ENCODE assay signal across 24 cellular contexts in genomic region chr2:78890940-78891339, GRCh38.
"Had no signal": no experiment of that assay in that cellular context is flagged by ENCODE, and none has a peak within 500 bp of the region (broad histone marks: within the 10 kb centered on the region; RNA-seq: fewer than 3 reads in every experiment).

No MANE protein-coding gene starts in this region.

- DNase-seq: activated B cell treated with CpG ODN at 0.5 μM for 24 hours; activated CD4-positive, alpha-beta T cell treated with anti-CD3 and anti-CD28 coated beads for 48 hours; activated CD4-positive, alpha-beta T cell treated with anti-CD3 and anti-CD28 coated beads, Interleukin-2, amount 50 U/mL, for 1 hour; activated CD4-positive, alpha-beta T cell treated with anti-CD3 and anti-CD28 coated beads, Interleukin-2, amount 50 U/mL, for 48 hours; activated CD8-positive, alpha-beta memory T cell treated with anti-CD3 and anti-CD28 coated beads, Interleukin-2, amount 10 ng/mL, durations not matched to agents 7 days and 5 days; activated CD8-positive, alpha-beta memory T cell treated with anti-CD3 and anti-CD28 coated beads, Interleukin-2, amount 50 U/mL, for 4 hours; activated CD8-positive, alpha-beta T cell treated with anti-CD3 and anti-CD28 coated beads for 36 hours; activated effector memory CD4-positive, alpha-beta T cell treated with anti-CD3 and anti-CD28 coated beads, Interleukin-2, amount 50 U/mL, for 16 hours; activated naive CD4-positive, alpha-beta T cell treated with anti-CD3 and anti-CD28 coated beads, Interleukin-2, amount 10 ng/mL, durations not matched to agents 7 days and 5 days; activated naive CD8-positive, alpha-beta T cell treated with anti-CD3 and anti-CD28 coated beads, Interleukin-2, amount 10 ng/mL, durations not matched to agents 7 days and 5 days; activated T-cell treated with anti-CD3 and anti-CD28 coated beads, Interleukin-2, amount 50 U/mL, for 1 hour; activated T-cell treated with anti-CD3 and anti-CD28 coated beads, Interleukin-2, amount 50 U/mL, for 48 hours; central memory CD4-positive, alpha-beta T cell; cerebellar nuclear complex; colonic mucosa; effector memory CD4-positive, alpha-beta T cell; endodermal cell; foreskin keratinocyte; gastrocnemius medialis; T-cell; T1000; WERI-Rb-1 had no signal

- ATAC-seq: activated CD4-positive, CD25-positive, alpha-beta regulatory T cell treated with anti-CD3 and anti-CD28 coated beads, Interleukin-2, amount 50 U/mL, for 24 hours; activated CD8-positive, alpha-beta memory T cell treated with anti-CD3 and anti-CD28 coated beads, Interleukin-2, amount 10 ng/mL, durations not matched to agents 7 days and 5 days; activated CD8-positive, alpha-beta T cell treated with anti-CD3 and anti-CD28 coated beads for 36 hours; activated naive CD4-positive, alpha-beta T cell treated with anti-CD3 and anti-CD28 coated beads, Interleukin-2, amount 50 U/mL, for 72 hours; foreskin keratinocyte; gastrocnemius medialis; T-cell had no signal
